ENCODE assay signal across 10 cellular contexts in the genomic region with DNA sequence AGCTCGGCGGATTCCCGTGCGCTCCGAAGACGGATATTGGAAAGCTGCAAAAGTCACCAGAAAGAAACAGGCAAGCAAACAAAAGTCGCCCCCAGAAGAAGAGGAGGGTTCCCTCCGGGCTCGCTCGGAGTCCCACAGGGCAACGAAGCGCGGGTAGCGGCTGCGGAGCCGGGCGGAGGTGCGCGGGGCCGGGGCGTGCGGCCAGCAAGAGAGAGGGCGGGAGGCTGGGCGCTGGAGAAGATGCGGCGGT. TPM values are rescaled to one million over a fixed set of nuclear protein-coding genes. Genes with fewer than 3 reads are reported as not detected.
DNase-seq lines count a peak whose midpoint lies in the region; ATAC-seq, FAIRE-seq and TF ChIP-seq lines count a peak whose summit lies in the region.
"Had no signal": no experiment of that assay in that cellular context is flagged by ENCODE, and none has a peak within 500 bp of the region (broad histone marks: within the 10 kb centered on the region; RNA-seq: fewer than 3 reads in every experiment).

A gene (minus strand): TSS at position 247 of the 250 bp plus-strand sequence. CDS start 642 bp downstream, outside the sequence.

- H3K79me1 ChIP-seq in H1 (ENCODE audit: low read depth, low read length), result no peaks in the 10 kb centered on the region

- H3K18ac ChIP-seq in H1 (ENCODE audit: extremely low read depth, low read length), result peak within 1 kb of the TSS; percentile 60

- TF ChIP-seq EP300 in SK-N-SH (IDR thresholded peaks at IDR 0.05; ENCODE audit: borderline replicate concordance in 1 of 2, low read depth in 1 of 2, low read length in 1 of 2) (no peak), H1 (IDR thresholded peaks at IDR 0.05; ENCODE audit: borderline replicate concordance in 1 of 2, low read depth in 2 of 2, low read length in 2 of 2) (no peak)

- TF ChIP-seq RAD21 in SK-N-SH (IDR thresholded peaks at IDR 0.05; ENCODE audit: low read length), result no peak
- TF ChIP-seq RAD21 in H1 (IDR thresholded peaks at IDR 0.05 in 1 of 2, conservative IDR thresholded peaks at IDR 0.05 in 1 of 2; ENCODE audit: low read depth in 2 of 2, low read length in 2 of 2), result no peak

- peak within 1 kb of the TSS; percentile 93 for H4K8ac ChIP-seq in H1 (ENCODE audit: extremely low read depth, insufficient read depth, low read length)

- no peaks in the 10 kb centered on the region for H3K36me3 ChIP-seq in SK-N-SH (replicated peaks in 1 of 2; ENCODE audit: control insufficient read depth in 1 of 2, insufficient read depth in 2 of 2, low read length in 1 of 2)
- no peaks in the 10 kb centered on the region; a peak in 1 of 8 replicates for H3K36me3 ChIP-seq in H1 (ENCODE audit: control insufficient read depth in 2 of 4, insufficient read depth in 4 of 4, low read length in 3 of 4)
- H3K36me3 ChIP-seq in muscle layer of colon (ENCODE audit: insufficient read depth, low read length), result no peaks in the 10 kb centered on the region
- H3K36me3 ChIP-seq in urinary bladder (ENCODE audit: insufficient read depth), result no peaks in the 10 kb centered on the region

- H3K4me1 ChIP-seq in SK-N-SH (ENCODE audit: control insufficient read depth in 1 of 2, insufficient read depth in 2 of 2, low read depth in 1 of 2, low read length in 1 of 2) (no peaks in the 10 kb centered on the region; a peak in 1 of 4 replicates), H1 (replicated peaks in 1 of 4; ENCODE audit: control insufficient read depth in 3 of 4, insufficient read depth in 4 of 4, low read length in 3 of 4) (peaks cover 0 to 4% (median 2%) of the 10 kb centered on the region in 4 experiments; a peak in 3 of 7 replicates), muscle layer of colon (ENCODE audit: insufficient read depth, low read length) (peaks cover 9% of the 10 kb centered on the region), urinary bladder (ENCODE audit: insufficient read depth) (no peaks in the 10 kb centered on the region)

- ATAC-seq in SK-N-SH treated with all-trans-retinoic acid at 6 μM for 48 hours, result no peak

- H4K5ac ChIP-seq in H1 (ENCODE audit: insufficient read length, low read depth, low read length), result peak within 1 kb of the TSS; percentile 22

- no peaks in the 10 kb centered on the region for H4K20me1 ChIP-seq in SK-N-SH (ENCODE audit: insufficient read depth)
- H4K20me1 ChIP-seq in H1 (replicated peaks in 1 of 2; ENCODE audit: control insufficient read depth in 1 of 2, insufficient read depth in 2 of 2, low read length in 2 of 2), result no peaks in the 10 kb centered on the region

- peak within 1 kb of the TSS; percentile 72 for H3K4me2 ChIP-seq in SK-N-SH
- H3K4me2 ChIP-seq in H1 (ENCODE audit: insufficient read depth in 1 of 2, low read depth in 2 of 2, low read length in 2 of 2), result peak within 1 kb of the TSS; percentile 85 to 93

- H2BK12ac ChIP-seq in H1 (ENCODE audit: low read depth, low read length), result no peak within 1 kb of the TSS

- POLR2A ChIA-PET in SK-N-SH (lab: Yijun Ruan, JAX), result no interaction called here
- POLR2A ChIA-PET in H1 (lab: Charles Lee; ENCODE audit: partially characterized antibody), result interaction anchor here (1.0 to 1.4 kb wide), 2 partner anchors 9 to 158 kb away, joined by 3 to 7 read pairs; no protein-coding TSS in a partner anchor

- H3K4ac ChIP-seq in H1 (replicated peaks; ENCODE audit: insufficient read length, low read depth, low read length), result peak within 1 kb of the TSS; percentile 53

- peaks cover 23% of the 10 kb centered on the region; the same call in 1 of the 2 replicates for H3K23me2 ChIP-seq in H1 (ENCODE audit: low read depth, low read length)

- no peaks in the 10 kb centered on the region for H3K9me2 ChIP-seq in SK-N-SH

- no peak within 1 kb of the TSS for H3K56ac ChIP-seq in H1 (replicated peaks; ENCODE audit: insufficient read length, low read depth, low read length)

- no peak within 1 kb of the TSS for H2BK20ac ChIP-seq in H1 (ENCODE audit: low read length)

- peaks cover 46% of the 10 kb centered on the region for H3K27me3 ChIP-seq in SK-N-SH (ENCODE audit: insufficient read depth)
- peaks cover 2 to 24% (median 20%) of the 10 kb centered on the region in 4 experiments for H3K27me3 ChIP-seq in H1 (replicated peaks in 1 of 4; ENCODE audit: control insufficient read depth in 3 of 4, extremely low read depth in 1 of 4, insufficient read depth in 3 of 4, low read length in 3 of 4)
- H3K27me3 ChIP-seq in muscle layer of colon (ENCODE audit: control insufficient read depth in 1 of 2, insufficient read depth in 2 of 2, low read length in 2 of 2), result peaks cover 23 to 26% of the 10 kb centered on the region in 2 donors

- H2AFZ ChIP-seq in SK-N-SH (ENCODE audit: low read depth) (peak within 1 kb of the TSS; percentile 56), H1 (ENCODE audit: low read length) (no peak within 1 kb of the TSS; the same call in 1 of the 2 replicates)

- no peak for TF ChIP-seq POLR2A in H1 (IDR thresholded peaks at IDR 0.05; ENCODE audit: control extremely low read depth in 1 of 2, low read depth in 2 of 2, low read length in 2 of 2)

- peak within 1 kb of the TSS; percentile 43 for H2BK120ac ChIP-seq in H1 (replicated peaks; ENCODE audit: low read depth, low read length)

- H2AK5ac ChIP-seq in H1 (ENCODE audit: low read depth, low read length), result no peak within 1 kb of the TSS

- 15% methylated on average over 14 of the region's 26 CpGs for WGBS in SK-N-SH (ENCODE audit: low lambda C conversion rate)
- WGBS in H1 (ENCODE audit: extremely low coverage in 1 of 2, insufficient coverage in 1 of 2, insufficient read length in 1 of 2, insufficient replicate concordance in 2 of 2, low coverage in 1 of 2, low lambda C conversion rate in 2 of 2, missing lambda C conversion rate in 1 of 2), 2 experiments, result 0% methylated on average over 16 of the region's 26 CpGs; no CpG with 5 or more reads in 1 of the 2 experiments
- WGBS in urinary bladder, result 1% methylated on average over 26 of the region's 26 CpGs

- TF ChIP-seq CTCF in SK-N-SH (IDR thresholded peaks at IDR 0.05) (no peak), H1 (IDR thresholded peaks at IDR 0.05; ENCODE audit: control extremely low read depth in 1 of 3, insufficient read depth in 1 of 3, low read depth in 1 of 3, low read length in 3 of 3) (no peak)

- H3K9ac ChIP-seq in SK-N-SH (no peak within 1 kb of the TSS), H1 (replicated peaks in 1 of 4; ENCODE audit: extremely low read depth in 1 of 4, low read depth in 3 of 4, low read length in 3 of 4) (peak within 1 kb of the TSS; percentile 29 to 68 (median 56); a peak in 5 of 7 replicates), muscle layer of colon (ENCODE audit: low read length) (no peak within 1 kb of the TSS)

- H3K79me2 ChIP-seq in SK-N-SH (ENCODE audit: insufficient read depth) (no peaks in the 10 kb centered on the region), H1 (ENCODE audit: control insufficient read depth in 1 of 2, insufficient read depth in 2 of 2, low read length in 2 of 2) (no peaks in the 10 kb centered on the region)

- no peak within 1 kb of the TSS for H3K14ac ChIP-seq in H1 (ENCODE audit: insufficient read length)

- no peak within 1 kb of the TSS for H2BK15ac ChIP-seq in H1 (ENCODE audit: low read length)

- DNase-seq in SK-N-SH (peak; percentile 17), H1 (ENCODE audit: low read depth in 1 of 2, low spot score in 2 of 2) (no peak), NCI-H128 (lab: John Stamatoyannopoulos, UW; ENCODE audit: unreplicated experiment) (no peak), LoVo (ENCODE audit: low spot score) (no peak), mesenteric fat pad (ENCODE audit: low spot score) (no peak)
- DNase-seq: 8988T had no signal

- H2BK5ac ChIP-seq in H1 (ENCODE audit: low read depth, low read length), result no peak within 1 kb of the TSS; the same call in 1 of the 2 replicates

- peak within 1 kb of the TSS; percentile 10 for H4K91ac ChIP-seq in H1 (replicated peaks; ENCODE audit: insufficient read length, low read length)

- FAIRE-seq in H1 (lab: Jason Lieb, UNC), result no peak

- H3K23ac ChIP-seq in H1 (ENCODE audit: insufficient read length), result no peak within 1 kb of the TSS

- H3K27ac ChIP-seq in SK-N-SH (ENCODE audit: low read depth in 2 of 2, low read length in 1 of 2), result peak within 1 kb of the TSS in 1 of 2 experiments; percentile 34; a peak in 1 of 4 replicates
- no peak within 1 kb of the TSS for H3K27ac ChIP-seq in H1 (ENCODE audit: low read depth, low read length)
- H3K27ac ChIP-seq in muscle layer of colon (ENCODE audit: low read depth, low read length), result peak within 1 kb of the TSS; percentile 68
- H3K27ac ChIP-seq in urinary bladder (ENCODE audit: low read depth), result no peak within 1 kb of the TSS

- no peaks in the 10 kb centered on the region for H3F3A ChIP-seq in SK-N-SH (replicated peaks; ENCODE audit: insufficient read depth)

- H3K9me3 ChIP-seq in SK-N-SH, result no peaks in the 10 kb centered on the region
- H3K9me3 ChIP-seq in H1 (ENCODE audit: insufficient read depth in 2 of 2, low read depth in 1 of 2, low read length in 1 of 2), result no peaks in the 10 kb centered on the region
- H3K9me3 ChIP-seq in muscle layer of colon (ENCODE audit: low read length), result no peaks in the 10 kb centered on the region

- CTCF ChIA-PET in SK-N-SH (lab: Yijun Ruan, JAX), result interaction anchor here (1.2 kb wide), 1 partner anchor 137 kb away, joined by 3 read pairs; no protein-coding TSS in a partner anchor
- CTCF ChIA-PET in H1 (lab: Charles Lee; ENCODE audit: partially characterized antibody), result interaction anchor here (0.7 to 2.6 kb wide), 2 partner anchors 135 to 137 kb away, joined by 3 to 12 read pairs; no protein-coding TSS in a partner anchor

- H3K4me3 ChIP-seq in SK-N-SH (ENCODE audit: low read depth in 2 of 2, low read length in 1 of 2) (peak within 1 kb of the TSS; percentile 45 to 54; a peak in 3 of 4 replicates), H1 (ENCODE audit: extremely low read depth in 1 of 4, insufficient read depth in 2 of 4, low read depth in 3 of 4, low read length in 4 of 4) (peak within 1 kb of the TSS; percentile 38 to 78 (median 61)), muscle layer of colon (ENCODE audit: low read depth in 1 of 2, low read length in 2 of 2) (peak within 1 kb of the TSS; percentile 58 to 69), urinary bladder (ENCODE audit: low read depth, low read length) (peak within 1 kb of the TSS; percentile 62)

TF ChIP-seq in H1, 55 proteins besides CTCF, POLR2A, EP300 and RAD21 (continues in another document):
- peak; percentile 3 for TF ChIP-seq ASH2L (IDR thresholded peaks at IDR 0.05; ENCODE audit: low read length)

RNA-seq across cellular contexts. Expression of the gene that starts here (rescaled TPM):
- polyA plus RNA-seq in SK-N-SH (2012; rRNA removed), result 2.2 and 5.0 TPM in 2 replicates
- 4.3 and 7.1 TPM in 2 replicates for polyA plus RNA-seq in SK-N-SH (2012; cell fraction: cytosol; rRNA removed)
- 4.5 and 5.6 TPM in 2 replicates for polyA plus RNA-seq in SK-N-SH (2012; cell fraction: nucleus; rRNA removed)
- 15.9 and 16.3 TPM in 2 replicates for total RNA-seq in H1 (2021; fragmentation: NEBNext Ultra II Directional; extraction: Animal tissue kit (Norgen Biotek cat#: 25700))
- 9.0 and 14.1 TPM in 2 replicates for polyA plus RNA-seq in H1 (2011; rRNA removed)
- 7.9 TPM for polyA plus RNA-seq in H1 (2011; cell fraction: cytosol; rRNA removed)
- polyA plus RNA-seq in H1 (2011; cell fraction: nucleus; rRNA removed), result 19.1 TPM
- 21.5 to 27.3 TPM (median 24.7 TPM) in 4 replicates for polyA plus RNA-seq in H1 (2012, experiment 1 of 2)
- 1.0 TPM for polyA plus RNA-seq in H1 (2012, experiment 2 of 2)
- polyA plus RNA-seq in H1 (2013, experiment 1 of 2), result 13.4 TPM
- 9.3 TPM for polyA plus RNA-seq in H1 (2013, experiment 2 of 2)
- 56.3 and 129 TPM in 2 replicates for polyA minus RNA-seq in H1 (2011; rRNA and poly(A)+ RNA removed)
- polyA minus RNA-seq in H1 (2011; cell fraction: cytosol; rRNA and poly(A)+ RNA removed), result 16.8 TPM
- 50.3 TPM for polyA minus RNA-seq in H1 (2011; cell fraction: nucleus; rRNA and poly(A)+ RNA removed)
- total RNA-seq in urinary bladder, result 138 TPM
- polyA plus RNA-seq in urinary bladder, result 0.62 TPM
- 1.4 TPM for total RNA-seq in mesenteric fat pad
- total RNA-seq: activated CD8-positive, alpha-beta memory T cell treated with anti-CD3 and anti-CD28 coated beads for 36 hours had no signal

Comparison
In these comparisons a context has a peak if more than half of its experiments do, and no peak if none do; other contexts are left out.
1. H3K9ac ChIP-seq: peak in H1 (4 of 4); none in SK-N-SH (single experiment) and muscle layer of colon (single experiment).
2. Peak in every context shown above with its lines, with median percentiles within 50 percentile points of each other: H3K4me3 ChIP-seq.